In genomic region chr10:60810437-60811182, GRCh38 we compare ENCODE assay signal across 11 cellular contexts. TPM values are rescaled to one million over a fixed set of nuclear protein-coding genes. Genes with fewer than 3 reads are reported as not detected.
DNase-seq lines count a peak whose midpoint lies in the region; ATAC-seq and TF ChIP-seq lines count a peak whose summit lies in the region.
"Had no signal": no experiment of that assay in that cellular context is flagged by ENCODE, and none has a peak within 500 bp of the region (broad histone marks: within the 10 kb centered on the region; RNA-seq: fewer than 3 reads in every experiment).

No MANE protein-coding gene starts in this region.

- H3K79me2 ChIP-seq in GM23248 (ENCODE audit: insufficient read depth): no peaks in the 10 kb centered on the region

- in situ Hi-C loops in GM23248 (cut with MboI): loop anchor here (10.0 to 25.0 kb wide), 3 partner anchors 154 to 927 kb away; no protein-coding TSS in a partner anchor
- in situ Hi-C loops in astrocyte of the spinal cord (cut with HindIII; ENCODE audit: low sequenced_read_pairs): no loop called here

- no peak for ATAC-seq in GM18858 (IDR thresholded peaks at IDR 0.05; ENCODE audit: unreplicated experiment)
- no peak for ATAC-seq in GM21381 (IDR thresholded peaks at IDR 0.05; ENCODE audit: unreplicated experiment)

- H3K27me3 ChIP-seq in GM23248 (replicated peaks; ENCODE audit: insufficient read depth) (no peaks in the 10 kb centered on the region), right atrium auricular region (no peaks in the 10 kb centered on the region), sigmoid colon (no peaks in the 10 kb centered on the region)

- DNase-seq in GM23248: peak; percentile 70
- peak; percentile 51 for DNase-seq in astrocyte of the spinal cord (ENCODE audit: low read depth, low spot score)
- DNase-seq in right atrium auricular region (ENCODE audit: low spot score): no peak
- no peak for DNase-seq in sigmoid colon
- DNase-seq in osteocyte (ENCODE audit: extremely low spot score, unreplicated experiment): no peak
- no peak for DNase-seq in DMS79 (lab: John Stamatoyannopoulos, UW)
- DNase-seq: activated gamma-delta T cell, NCI-H1417, occipital lobe had no signal

- no peak overlapping the region for H3K9ac ChIP-seq in GM23248

- TF ChIP-seq CTCF in astrocyte of the spinal cord (IDR thresholded peaks at IDR 0.05; ENCODE audit: low read depth, low read length) (no peak), right atrium auricular region (IDR thresholded peaks at IDR 0.05) (no peak), sigmoid colon (IDR thresholded peaks at IDR 0.05) (no peak), osteocyte (IDR thresholded peaks at IDR 0.05) (no peak)

- H3K27ac ChIP-seq in GM23248 (no peak overlapping the region), right atrium auricular region (peak overlapping the region; percentile 39 to 54), sigmoid colon (peak overlapping the region in 3 of 4 donors; percentile 45 to 80 (median 63))

- no peak overlapping the region for H3K4me3 Mint-ChIP-seq in osteocyte (ENCODE audit: unreplicated experiment)

- peaks cover 11% of the 10 kb centered on the region for H3K4me1 Mint-ChIP-seq in osteocyte (ENCODE audit: unreplicated experiment)

- H3K9me2 ChIP-seq in GM23248 (ENCODE audit: insufficient read depth): no peaks in the 10 kb centered on the region

- no peaks in the 10 kb centered on the region for H3K27me3 Mint-ChIP-seq in osteocyte (ENCODE audit: unreplicated experiment)

- intact Hi-C loops in sigmoid colon (cut with DNase I): loop anchor here (10.0 kb wide), 2 partner anchors 1244 to 1434 kb away; no protein-coding TSS in a partner anchor

- no peaks in the 10 kb centered on the region for H4K20me1 ChIP-seq in GM23248 (ENCODE audit: insufficient read depth)

- WGBS in GM23248 (ENCODE audit: low coverage in 1 of 2, low lambda C conversion rate in 2 of 2, missing lambda C conversion rate in 2 of 2), 2 experiments: 42 to 55% methylated on average over 4 of the region's 4 CpGs
- WGBS in sigmoid colon, 2 donors: 71 to 73% methylated on average over 4 of the region's 4 CpGs

- H3K4me3 ChIP-seq in GM23248: no peak overlapping the region
- H3K4me3 ChIP-seq in astrocyte of the spinal cord (ENCODE audit: low read depth, low read length): no peak overlapping the region
- H3K4me3 ChIP-seq in right atrium auricular region: no peak overlapping the region
- H3K4me3 ChIP-seq in sigmoid colon: no peak overlapping the region

- TF ChIP-seq POLR2A in sigmoid colon (IDR thresholded peaks at IDR 0.05): no peak

- H3K36me3 ChIP-seq in GM23248 (ENCODE audit: low read depth) (no peaks in the 10 kb centered on the region), right atrium auricular region (no peaks in the 10 kb centered on the region), sigmoid colon (no peaks in the 10 kb centered on the region)

- no peak overlapping the region for H3K4me2 ChIP-seq in GM23248 (ENCODE audit: unreplicated experiment)

- no peak overlapping the region for H3K27ac Mint-ChIP-seq in osteocyte (ENCODE audit: unreplicated experiment)

- H3K36me3 Mint-ChIP-seq in osteocyte (ENCODE audit: unreplicated experiment): no peaks in the 10 kb centered on the region

- no peak overlapping the region for H2AFZ ChIP-seq in GM23248

- no peaks in the 10 kb centered on the region for H3K9me3 Mint-ChIP-seq in osteocyte (ENCODE audit: unreplicated experiment)

- no peaks in the 10 kb centered on the region for H3K9me3 ChIP-seq in GM23248 (ENCODE audit: low read depth)
- H3K9me3 ChIP-seq in right atrium auricular region: no peaks in the 10 kb centered on the region
- no peaks in the 10 kb centered on the region for H3K9me3 ChIP-seq in sigmoid colon

- TF ChIP-seq EP300 in sigmoid colon (IDR thresholded peaks at IDR 0.05): peak in 2 of 4 donors; percentile 51 to 52

- H3K4me1 ChIP-seq in GM23248 (ENCODE audit: insufficient read depth): peaks cover 6% of the 10 kb centered on the region; the same call in 1 of the 2 replicates
- peaks cover 0 to 14% of the 10 kb centered on the region in 2 donors for H3K4me1 ChIP-seq in right atrium auricular region
- H3K4me1 ChIP-seq in sigmoid colon: peaks cover 0 to 21% (median 16%) of the 10 kb centered on the region in 4 donors

- H3F3A ChIP-seq in GM23248 (ENCODE audit: insufficient read depth): peaks cover 15% of the 10 kb centered on the region

RNA-seq across cellular contexts. Expression of gene CDK1, which starts 32.3 kb away (rescaled TPM):
- total RNA-seq in GM23248 (2014; rRNA removed; shearing (Covaris generic)): 33.5 and 40.5 TPM in 2 replicates
- polyA plus RNA-seq in GM23248 (2016; fragmentation: Nextera tagmentation; extraction: Ambion mirVana): 38.4 and 43.2 TPM in 2 replicates
- 1 to 10 TPM in 1 of 2 donors, under 1 TPM in 1; 0.79 to 3.6 TPM for total RNA-seq in right atrium auricular region
- 1 to 10 TPM in 3 of 4 donors, under 1 TPM in 1; 0.33 to 2.7 (median 1.8) TPM for total RNA-seq in sigmoid colon
- 10 to 100 TPM in 2 of 3 donors, 1 to 10 TPM in 1; 4.2 to 23.9 (median 20.8) TPM for polyA plus RNA-seq in sigmoid colon
- 12.6 and 13.1 TPM in 2 replicates for total RNA-seq in osteocyte

Comparison
In these comparisons a context has a peak if more than half of its experiments do, and no peak if none do; other contexts are left out.
1. DNase-seq: peak in GM23248 (single experiment) and astrocyte of the spinal cord (single experiment); none in right atrium auricular region (single experiment), sigmoid colon (single experiment), osteocyte (single experiment) and DMS79 (single experiment).